Comparison of ENCODE assay signal across 9 cellular contexts in genomic region chr9:136902259-136902821, GRCh38. TPM values are rescaled to one million over a fixed set of nuclear protein-coding genes. Genes with fewer than 3 reads are reported as not detected.
A peak's percentile ranks its signal among the peaks of the same experiment; 100 is the strongest.
DNase-seq lines count a peak whose midpoint lies in the region; ATAC-seq and TF ChIP-seq lines count a peak whose summit lies in the region.
"Had no signal": no experiment of that assay in that cellular context is flagged by ENCODE, and none has a peak within 500 bp of the region (broad histone marks: within the 10 kb centered on the region; RNA-seq: fewer than 3 reads in every experiment).

No MANE protein-coding gene starts in this region.

- H3K27ac Mint-ChIP-seq in activated CD4-positive, alpha-beta T cell treated with anti-CD3 and anti-CD28 coated beads, Interleukin-2, amount 10 ng/mL, durations not matched to agents 7 days and 5 days: peak overlapping the region; percentile 95
- H3K27ac Mint-ChIP-seq in natural killer cell (peak overlapping the region; percentile 79 to 87), neural progenitor cell (no peak overlapping the region)

- peaks cover 59% of the 10 kb centered on the region for H3K36me3 Mint-ChIP-seq in activated CD4-positive, alpha-beta T cell treated with anti-CD3 and anti-CD28 coated beads, Interleukin-2, amount 10 ng/mL, durations not matched to agents 7 days and 5 days (ENCODE audit: low read depth)
- H3K36me3 Mint-ChIP-seq in natural killer cell (peaks cover 7% of the 10 kb centered on the region), neural progenitor cell (peaks cover 20% of the 10 kb centered on the region)

- TF ChIP-seq POLR2A in suprapubic skin (IDR thresholded peaks at IDR 0.05): no peak

- H3K9me3 ChIP-seq in duodenal mucosa (ENCODE audit: control insufficient read depth in 1 of 2, low read length in 2 of 2) (no peaks in the 10 kb centered on the region), suprapubic skin (no peaks in the 10 kb centered on the region), neural progenitor cell (ENCODE audit: low read depth) (no peaks in the 10 kb centered on the region)

- intact Hi-C loops in natural killer cell (cut with micrococcal nuclease): no loop called here

- ATAC-seq in GM18520 (IDR thresholded peaks at IDR 0.05; ENCODE audit: unreplicated experiment) (peak; percentile 40), HG03108 (IDR thresholded peaks at IDR 0.05; ENCODE audit: unreplicated experiment) (peak; percentile 38), natural killer cell (peak; percentile 89 to 94 (median 91))

- H3K4me3 ChIP-seq in duodenal mucosa (ENCODE audit: low read depth in 1 of 2, low read length in 2 of 2): peak overlapping the region; percentile 60
- H3K4me3 ChIP-seq in suprapubic skin: peak overlapping the region; percentile 23
- H3K4me3 ChIP-seq in neural progenitor cell: no peak overlapping the region
- H3K4me3 ChIP-seq: cardiac muscle cell had no signal

- TF ChIP-seq CTCF in natural killer cell (IDR thresholded peaks at IDR 0.05): no peak
- TF ChIP-seq CTCF in suprapubic skin (IDR thresholded peaks at IDR 0.05): no peak
- no peak for TF ChIP-seq CTCF in neural progenitor cell (IDR thresholded peaks at IDR 0.05)

- WGBS in suprapubic skin: 20% methylated on average over 8 of the region's 15 CpGs

- H2AFZ ChIP-seq in neural progenitor cell (replicated peaks): no peak overlapping the region

- peaks cover 39% of the 10 kb centered on the region for H3K4me1 Mint-ChIP-seq in activated CD4-positive, alpha-beta T cell treated with anti-CD3 and anti-CD28 coated beads, Interleukin-2, amount 10 ng/mL, durations not matched to agents 7 days and 5 days
- peaks cover 0 to 19% of the 10 kb centered on the region in 2 donors for H3K4me1 Mint-ChIP-seq in natural killer cell
- no peaks in the 10 kb centered on the region for H3K4me1 Mint-ChIP-seq in neural progenitor cell

- DNase-seq in activated CD4-positive, alpha-beta T cell treated with anti-CD3 and anti-CD28 coated beads, Interleukin-2, amount 10 ng/mL, durations not matched to agents 7 days and 5 days: peak; percentile 74
- peak; percentile 48 for DNase-seq in natural killer cell
- peak in 1 of 2 donors; percentile 79 for DNase-seq in suprapubic skin (ENCODE audit: low spot score in 2 of 2)
- DNase-seq in NCI-H524 (lab: John Stamatoyannopoulos, UW): no peak
- no peak for DNase-seq in neural progenitor cell (ENCODE audit: low spot score)

- H3K36me3 ChIP-seq in duodenal mucosa (ENCODE audit: control insufficient read depth in 1 of 2, insufficient read depth in 2 of 2, low read length in 2 of 2) (peaks cover 21 to 30% of the 10 kb centered on the region in 2 donors), suprapubic skin (peaks cover 24% of the 10 kb centered on the region), neural progenitor cell (peaks cover 3% of the 10 kb centered on the region)

- no peaks in the 10 kb centered on the region for H3K9me3 Mint-ChIP-seq in activated CD4-positive, alpha-beta T cell treated with anti-CD3 and anti-CD28 coated beads, Interleukin-2, amount 10 ng/mL, durations not matched to agents 7 days and 5 days
- no peaks in the 10 kb centered on the region for H3K9me3 Mint-ChIP-seq in natural killer cell
- H3K9me3 Mint-ChIP-seq in neural progenitor cell: no peaks in the 10 kb centered on the region

- H3K4me3 Mint-ChIP-seq in activated CD4-positive, alpha-beta T cell treated with anti-CD3 and anti-CD28 coated beads, Interleukin-2, amount 10 ng/mL, durations not matched to agents 7 days and 5 days: peak overlapping the region; percentile 63
- H3K4me3 Mint-ChIP-seq in natural killer cell (peak overlapping the region; percentile 13), neural progenitor cell (no peak overlapping the region)

- H3K27ac ChIP-seq in duodenal mucosa (ENCODE audit: low read depth, low read length) (peak overlapping the region; percentile 93), suprapubic skin (peak overlapping the region; percentile 88), neural progenitor cell (no peak overlapping the region)
- H3K27ac ChIP-seq: cardiac muscle cell had no signal

- peaks cover 2% of the 10 kb centered on the region for H3K79me2 ChIP-seq in neural progenitor cell (ENCODE audit: low read depth)

- H3K4me1 ChIP-seq in duodenal mucosa (ENCODE audit: control insufficient read depth in 1 of 2, insufficient read depth in 2 of 2, low read length in 2 of 2): peaks cover 37 to 45% of the 10 kb centered on the region in 2 donors
- H3K4me1 ChIP-seq in suprapubic skin: peaks cover 53% of the 10 kb centered on the region
- no peaks in the 10 kb centered on the region for H3K4me1 ChIP-seq in neural progenitor cell

- H3K27me3 Mint-ChIP-seq in activated CD4-positive, alpha-beta T cell treated with anti-CD3 and anti-CD28 coated beads, Interleukin-2, amount 10 ng/mL, durations not matched to agents 7 days and 5 days: no peaks in the 10 kb centered on the region
- H3K27me3 Mint-ChIP-seq in natural killer cell (ENCODE audit: low read depth in 2 of 2) (no peaks in the 10 kb centered on the region), neural progenitor cell (ENCODE audit: insufficient read depth, low read depth) (peaks cover 3% of the 10 kb centered on the region)

- H3K27me3 ChIP-seq in duodenal mucosa (ENCODE audit: control insufficient read depth in 1 of 2, insufficient read depth in 2 of 2, low read length in 2 of 2): no peaks in the 10 kb centered on the region
- H3K27me3 ChIP-seq in suprapubic skin: no peaks in the 10 kb centered on the region
- no peaks in the 10 kb centered on the region for H3K27me3 ChIP-seq in neural progenitor cell
- H3K27me3 ChIP-seq: cardiac muscle cell had no signal

- no peak overlapping the region for H3K4me2 ChIP-seq in neural progenitor cell

- peaks cover 18% of the 10 kb centered on the region for H4K20me1 ChIP-seq in neural progenitor cell (ENCODE audit: low read depth)

- no peak for TF ChIP-seq EP300 in suprapubic skin (IDR thresholded peaks at IDR 0.05)

- CTCF ChIA-PET in activated CD4-positive, alpha-beta T cell treated with anti-CD3 and anti-CD28 coated beads, Interleukin-2, amount 10 ng/mL, durations not matched to agents 7 days and 5 days (lab: Charles Lee): interaction anchor here (0.7 to 2.3 kb wide), 10 partner anchors 16 to 362 kb away, joined by 3 to 12 read pairs (median 3); partner anchors contain the start of genes AJM1 and TRAF2

- H3F3A ChIP-seq in neural progenitor cell (ENCODE audit: low read depth): no peaks in the 10 kb centered on the region

- H3K9ac ChIP-seq in duodenal mucosa (ENCODE audit: low read depth in 1 of 2, low read length in 2 of 2): peak overlapping the region; percentile 71 to 77
- H3K9ac ChIP-seq in neural progenitor cell: no peak overlapping the region

- POLR2A ChIA-PET in activated CD4-positive, alpha-beta T cell treated with anti-CD3 and anti-CD28 coated beads, Interleukin-2, amount 10 ng/mL, durations not matched to agents 7 days and 5 days (lab: Charles Lee): no interaction called here

RNA-seq across cellular contexts. Expression of gene TRAF2, which starts 16.0 kb away (rescaled TPM):
- 10 to 100 TPM; 39.4 to 49.4 TPM for total RNA-seq in activated CD4-positive, alpha-beta T cell treated with anti-CD3 and anti-CD28 coated beads, Interleukin-2, amount 10 ng/mL, durations not matched to agents 7 days and 5 days
- total RNA-seq in natural killer cell: 10 to 100 TPM; 17.4 to 35.5 (median 25.0) TPM
- 10 to 100 TPM in 2 of 4 donors, 1 to 10 TPM in 2; 8.6 to 16.1 (median 10.5) TPM for total RNA-seq in suprapubic skin
- total RNA-seq in neural progenitor cell (ENCODE audit: low replicate concordance): 16.1 and 33.9 TPM in 2 replicates

RNA-seq across cellular contexts. Expression of gene EDF1, which starts 36.2 kb away (rescaled TPM):
- 100 to 1,000 TPM; 290 to 291 TPM for total RNA-seq in activated CD4-positive, alpha-beta T cell treated with anti-CD3 and anti-CD28 coated beads, Interleukin-2, amount 10 ng/mL, durations not matched to agents 7 days and 5 days
- total RNA-seq in natural killer cell: 100 to 1,000 TPM; 208 to 255 (median 227) TPM
- 100 to 1,000 TPM; 236 to 328 (median 311) TPM for total RNA-seq in suprapubic skin
- 269 and 293 TPM in 2 replicates for total RNA-seq in neural progenitor cell (ENCODE audit: low replicate concordance)

RNA-seq across cellular contexts. Expression of gene FBXW5, which starts 42.2 kb away (rescaled TPM):
- 100 to 1,000 TPM; 116 to 123 TPM for total RNA-seq in activated CD4-positive, alpha-beta T cell treated with anti-CD3 and anti-CD28 coated beads, Interleukin-2, amount 10 ng/mL, durations not matched to agents 7 days and 5 days
- total RNA-seq in natural killer cell: 100 to 1,000 TPM; 117 to 144 (median 136) TPM
- total RNA-seq in suprapubic skin: 100 to 1,000 TPM; 101 to 166 (median 142) TPM
- total RNA-seq in neural progenitor cell (ENCODE audit: low replicate concordance): 21.5 and 85.1 TPM in 2 replicates

RNA-seq across cellular contexts. Expression of gene C8G, which starts 42.7 kb away (rescaled TPM):
- total RNA-seq in activated CD4-positive, alpha-beta T cell treated with anti-CD3 and anti-CD28 coated beads, Interleukin-2, amount 10 ng/mL, durations not matched to agents 7 days and 5 days: 1 to 10 TPM in 1 of 2 experiments, under 1 TPM in 1; 0.85 to 1.8 TPM
- total RNA-seq in natural killer cell (1 to 10 TPM; 3.9 to 8.5 (median 7.3) TPM), suprapubic skin (1 to 10 TPM in 1 of 4 donors, not detected in 3; 2.7 TPM), neural progenitor cell (ENCODE audit: low replicate concordance) (not detected in 2 replicates)

RNA-seq across cellular contexts. Expression of gene LCN12, which starts 49.7 kb away (rescaled TPM):
- 1 to 10 TPM; 3.1 to 3.5 TPM for total RNA-seq in activated CD4-positive, alpha-beta T cell treated with anti-CD3 and anti-CD28 coated beads, Interleukin-2, amount 10 ng/mL, durations not matched to agents 7 days and 5 days
- total RNA-seq in natural killer cell: 10 to 100 TPM in 1 of 3 donors, 1 to 10 TPM in 2; 9.2 to 11.3 (median 9.8) TPM
- 1 to 10 TPM in 1 of 4 donors, not detected in 3; 3.7 TPM for total RNA-seq in suprapubic skin
- total RNA-seq in neural progenitor cell (ENCODE audit: low replicate concordance): 0.19 TPM in 1 of 2 replicates, not detected in the other

Comparison
In these comparisons a context has a peak if more than half of its experiments do, and no peak if none do; other contexts are left out.
1. ATAC-seq: peak in every context shown above with its lines; median percentile 91 in natural killer cell; 40 in GM18520; 38 in HG03108.
2. DNase-seq: peak in activated CD4-positive, alpha-beta T cell treated with anti-CD3 and anti-CD28 coated beads, Interleukin-2, amount 10 ng/mL, durations not matched to agents 7 days and 5 days (single experiment) and natural killer cell (single experiment); none in NCI-H524 (0 of 2) and neural progenitor cell (single experiment).